In genomic region chr10:44114441-44114840, GRCh38 we compare ENCODE assay signal across 29 cellular contexts.
"Had no signal": no experiment of that assay in that cellular context is flagged by ENCODE, and none has a peak within 500 bp of the region (broad histone marks: within the 10 kb centered on the region; RNA-seq: fewer than 3 reads in every experiment).

No MANE protein-coding gene starts in this region.

- H2AFZ ChIP-seq: parathyroid adenoma had no signal

- H3K36me3 Mint-ChIP-seq: natural killer cell; stimulated activated memory B cell treated with anti-CD40 and anti-IgM and Interleukin-4, amounts not matched to agents 10 μg/mL and 1 μg/mL and 100 μg/mL, for 72 hours; type B pancreatic cell had no signal

- H3K27me3 Mint-ChIP-seq: progenitor cell of endocrine pancreas, type B pancreatic cell had no signal

- H3K79me2 ChIP-seq: parathyroid adenoma had no signal

- H3K4me1 Mint-ChIP-seq: naive thymus-derived CD4-positive, alpha-beta T cell; natural killer cell; stimulated activated memory B cell treated with anti-CD40 and anti-IgM and Interleukin-4, amounts not matched to agents 10 μg/mL and 1 μg/mL and 100 μg/mL, for 72 hours; stimulated activated naive CD8-positive, alpha-beta T cell treated with anti-CD3 and anti-CD28 coated beads, Interleukin-15, amount 100 ng/mL, for 72 hours had no signal

- H3K36me3 ChIP-seq: neutrophil, ovary, suprapubic skin, tibial artery, transverse colon, upper lobe of right lung, vagina had no signal

- H3K9me3 ChIP-seq: neutrophil, ovary, psoas muscle, suprapubic skin, testis, tibial artery, transverse colon, upper lobe of right lung, vagina had no signal

- H3K27me3 ChIP-seq: neutrophil, ovary, suprapubic skin, testis, tibial artery, transverse colon, upper lobe of right lung, vagina had no signal

- H3K4me3 Mint-ChIP-seq: naive thymus-derived CD4-positive, alpha-beta T cell; natural killer cell; nephron; stimulated activated memory B cell treated with anti-CD40 and anti-IgM and Interleukin-4, amounts not matched to agents 10 μg/mL and 1 μg/mL and 100 μg/mL, for 72 hours; stimulated activated naive CD8-positive, alpha-beta T cell treated with anti-CD3 and anti-CD28 coated beads, Interleukin-15, amount 100 ng/mL, for 72 hours; type B pancreatic cell had no signal

- ATAC-seq: naive thymus-derived CD4-positive, alpha-beta T cell; natural killer cell; psoas muscle; right cardiac atrium; sciatic nerve; stimulated activated memory B cell treated with anti-CD40 and anti-IgM and Interleukin-4, amounts not matched to agents 10 μg/mL and 1 μg/mL and 100 μg/mL, for 72 hours; stimulated activated naive CD8-positive, alpha-beta T cell treated with anti-CD3 and anti-CD28 coated beads, Interleukin-15, amount 100 ng/mL, for 72 hours; stimulated activated naive CD8-positive, alpha-beta T cell treated with anti-CD3 and anti-CD28 coated beads, Interleukin-15, Interleukin-2, amounts not matched to agents 100 U/mL and 50 U/mL, for 24 hours; upper lobe of right lung had no signal

- H3K4me3 ChIP-seq: ovary, psoas muscle, skin epidermis, suprapubic skin, testis, tibial artery, transverse colon, upper lobe of right lung, vagina had no signal

- H3K4me1 ChIP-seq: parathyroid adenoma, psoas muscle, suprapubic skin, testis, tibial artery, transverse colon, upper lobe of right lung, vagina had no signal

- DNase-seq: naive thymus-derived CD4-positive, alpha-beta T cell; natural killer cell; nucleus accumbens; ovary; posterior cingulate gyrus; psoas muscle; right cardiac atrium; stimulated activated CD4-positive, alpha-beta T cell treated with anti-CD3 and anti-CD28 coated beads, Interleukin-15, amount 100 ng/mL, for 24 hours; stimulated activated CD4-positive, alpha-beta T cell treated with anti-CD3 and anti-CD28 coated beads, Interleukin-2, amount 100 ng/mL, for 24 hours; stimulated activated CD4-positive, alpha-beta T cell treated with anti-CD3 and anti-CD28 coated beads, Interleukin-2, amount 100 ng/mL, for 48 hours; stimulated activated CD4-positive, alpha-beta T cell treated with anti-CD3 and anti-CD28 coated beads, Interleukin-4, amount 100 ng/mL, for 24 hours; stimulated activated naive CD4-positive, alpha-beta T cell; stimulated activated naive CD8-positive, alpha-beta T cell treated with anti-CD3 and anti-CD28 coated beads, Interleukin-15, amount 100 ng/mL, for 72 hours; stimulated activated naive CD8-positive, alpha-beta T cell treated with anti-CD3 and anti-CD28 coated beads, Interleukin-15, Interleukin-2, amounts not matched to agents 100 U/mL and 50 U/mL, for 24 hours; substantia nigra; testis; tibial artery; transverse colon; upper lobe of right lung had no signal

- H3K27ac Mint-ChIP-seq: naive thymus-derived CD4-positive, alpha-beta T cell; natural killer cell; nephron; progenitor cell of endocrine pancreas; stimulated activated memory B cell treated with anti-CD40 and anti-IgM and Interleukin-4, amounts not matched to agents 10 μg/mL and 1 μg/mL and 100 μg/mL, for 72 hours; stimulated activated naive CD8-positive, alpha-beta T cell treated with anti-CD3 and anti-CD28 coated beads, Interleukin-15, amount 100 ng/mL, for 72 hours; type B pancreatic cell had no signal

- H3K27ac ChIP-seq: neutrophil, ovary, parathyroid adenoma, psoas muscle, skin epidermis, suprapubic skin, testis, tibial artery, transverse colon, upper lobe of right lung, vagina had no signal

- H3K9ac ChIP-seq: parathyroid adenoma had no signal
